8 cellular contexts compared by ENCODE assay signal in genomic region chr19:19361075-19361594, GRCh38. TPM values are rescaled to one million over a fixed set of nuclear protein-coding genes. Genes with fewer than 3 reads are reported as not detected.
DNase-seq lines count a peak whose midpoint lies in the region; ATAC-seq and TF ChIP-seq lines count a peak whose summit lies in the region.

No MANE protein-coding gene starts in this region.

- H3K27ac ChIP-seq in C4-2B (no peak overlapping the region), Karpas-422 (ENCODE audit: low read length) (0 out of 2 replicates have a peak overlapping the region, but pooled peaks have one; percentile 22), Peyer's patch (peak overlapping the region in 1 of 4 donors; percentile 39), neutrophil (peak overlapping the region; percentile 51), stomach (peak overlapping the region in 3 of 5 donors; percentile 33 to 64 (median 48))

- H3K4me1 ChIP-seq in Karpas-422 (ENCODE audit: low read length) (peaks cover 24% of the 10 kb centered on the region), Peyer's patch (peaks cover 0 to 16% (median 0%) of the 10 kb centered on the region in 4 donors), neutrophil (ENCODE audit: control insufficient read depth in 1 of 2, insufficient read depth in 1 of 2, low read depth in 1 of 2, low read length in 1 of 2) (peaks cover 17 to 19% of the 10 kb centered on the region in 2 experiments), stomach (peaks cover 3 to 28% (median 20%) of the 10 kb centered on the region in 4 donors)

- intact Hi-C loops in stomach (cut with DNase I; ENCODE audit: low total_unique reads), result no loop called here

- TF ChIP-seq CTCF in C4-2B (conservative IDR thresholded peaks at IDR 0.05) (peak; percentile 89), Peyer's patch (IDR thresholded peaks at IDR 0.05) (peak; percentile 79 to 87 (median 82)), neutrophil (IDR thresholded peaks at IDR 0.05) (peak; percentile 88), stomach (IDR thresholded peaks at IDR 0.05) (peak in 5 of 7 experiments; percentile 81 to 86 (median 83))

- H2AFZ ChIP-seq in Karpas-422 (ENCODE audit: low read length), result peak overlapping the region; percentile 88; the same call in 1 of the 2 replicates

- no peaks in the 10 kb centered on the region for H3K9me2 ChIP-seq in Karpas-422 (replicated peaks; ENCODE audit: insufficient read depth, low read length)

- H3K79me2 ChIP-seq in Karpas-422 (ENCODE audit: low read length), result no peaks in the 10 kb centered on the region

- peaks cover 0 to 3% of the 10 kb centered on the region in 2 donors for H3K36me3 Mint-ChIP-seq in activated T-cell treated with anti-CD3 and anti-CD28 coated beads, Interleukin-2, amount 50 U/mL, for 72 hours (ENCODE audit: insufficient read depth in 2 of 2)

- H3K27me3 ChIP-seq in Karpas-422 (ENCODE audit: low read length) (no peaks in the 10 kb centered on the region), Peyer's patch (no peaks in the 10 kb centered on the region), neutrophil (no peaks in the 10 kb centered on the region), stomach (no peaks in the 10 kb centered on the region)

- H3K4me1 Mint-ChIP-seq in activated T-cell treated with anti-CD3 and anti-CD28 coated beads, Interleukin-2, amount 50 U/mL, for 72 hours (ENCODE audit: low read depth), result peaks cover 26% of the 10 kb centered on the region

- no peaks in the 10 kb centered on the region for H3K9me3 ChIP-seq in Karpas-422 (ENCODE audit: low read length)
- H3K9me3 ChIP-seq in Peyer's patch, result no peaks in the 10 kb centered on the region
- H3K9me3 ChIP-seq in neutrophil, result no peaks in the 10 kb centered on the region
- H3K9me3 ChIP-seq in stomach, result no peaks in the 10 kb centered on the region

- H3K9me3 Mint-ChIP-seq in activated T-cell treated with anti-CD3 and anti-CD28 coated beads, Interleukin-2, amount 50 U/mL, for 72 hours, result no peaks in the 10 kb centered on the region

- ATAC-seq in GM19395 (IDR thresholded peaks at IDR 0.05; ENCODE audit: unreplicated experiment), result peak; percentile 71
- ATAC-seq in activated T-cell treated with anti-CD3 and anti-CD28 coated beads, Interleukin-2, amount 50 U/mL, for 72 hours (replicated peaks in 1 of 2), result peak; percentile 75 to 76

- DNase-seq in Karpas-422, result peak; percentile 91
- peak; percentile 75 to 90 (median 77) for DNase-seq in Peyer's patch
- peak; percentile 73 to 79 for DNase-seq in activated T-cell treated with anti-CD3 and anti-CD28 coated beads, Interleukin-2, amount 50 U/mL, for 72 hours
- peak; percentile 90 for DNase-seq in fibroblast of peridontal ligament (ENCODE audit: extremely low read depth)
- peak; percentile 82 for DNase-seq in stomach

- H3K4me3 ChIP-seq in Karpas-422 (ENCODE audit: low read length), result no peak overlapping the region; the same call in 1 of the 2 replicates
- H3K4me3 ChIP-seq in Peyer's patch, result no peak overlapping the region
- H3K4me3 ChIP-seq in neutrophil (ENCODE audit: low read depth in 1 of 2, low read length in 1 of 2), result no peak overlapping the region
- H3K4me3 ChIP-seq in stomach, result no peak overlapping the region

- H3K4me3 Mint-ChIP-seq in activated T-cell treated with anti-CD3 and anti-CD28 coated beads, Interleukin-2, amount 50 U/mL, for 72 hours, result peak overlapping the region; percentile 54 to 55

- peak overlapping the region; percentile 39 for H3K9ac ChIP-seq in Karpas-422 (ENCODE audit: low read length)

- no peak for TF ChIP-seq POLR2A in Peyer's patch (IDR thresholded peaks at IDR 0.05)
- TF ChIP-seq POLR2A in stomach (IDR thresholded peaks at IDR 0.05), result no peak

- WGBS in stomach, 5 donors, result 5 to 11% (median 8%) methylated on average over 14 of the region's 14 CpGs

- H3K36me3 ChIP-seq in Karpas-422 (ENCODE audit: insufficient read depth, low read length) (0 out of 2 replicates have a peak, but pooled peaks cover 5% of the 10 kb centered on the region), Peyer's patch (peaks cover 0 to 17% (median 0%) of the 10 kb centered on the region in 3 donors), neutrophil (peaks cover 30% of the 10 kb centered on the region), stomach (peaks cover 11 to 37% (median 32%) of the 10 kb centered on the region in 4 donors)

- peak overlapping the region; percentile 46 for H3K4me2 ChIP-seq in Karpas-422 (ENCODE audit: low read depth, low read length, poor library complexity, severe bottlenecking)

- no peaks in the 10 kb centered on the region for H4K20me1 ChIP-seq in Karpas-422 (ENCODE audit: insufficient read depth, low read depth, low read length)

- TF ChIP-seq EP300 in stomach (IDR thresholded peaks at IDR 0.05), result no peak

- no peaks in the 10 kb centered on the region for H3K27me3 Mint-ChIP-seq in activated T-cell treated with anti-CD3 and anti-CD28 coated beads, Interleukin-2, amount 50 U/mL, for 72 hours (ENCODE audit: low read depth)

- peak overlapping the region; percentile 46 for H3K27ac Mint-ChIP-seq in activated T-cell treated with anti-CD3 and anti-CD28 coated beads, Interleukin-2, amount 50 U/mL, for 72 hours

RNA-seq across cellular contexts. Expression of gene MAU2, which starts 40.5 kb away (rescaled TPM):
- total RNA-seq in Karpas-422 (2014; rRNA removed; shearing (Covaris generic); ENCODE audit: low replicate concordance), result 37.3 and 44.6 TPM in 2 replicates
- 100 to 1,000 TPM in 3 of 4 donors, 10 to 100 TPM in 1; 79.3 to 160 (median 130) TPM for total RNA-seq in Peyer's patch
- 10 to 100 TPM; 64.2 to 68.5 TPM for total RNA-seq in activated T-cell treated with anti-CD3 and anti-CD28 coated beads, Interleukin-2, amount 50 U/mL, for 72 hours
- total RNA-seq in stomach, result 100 to 1,000 TPM in 1 of 5 donors, 10 to 100 TPM in 4; 27.2 to 116 (median 49.2) TPM
- 10 to 100 TPM; 10.6 to 16.1 (median 11.3) TPM for polyA plus RNA-seq in stomach

RNA-seq across cellular contexts. Expression of gene SUGP1, which starts 40.8 kb away (rescaled TPM):
- total RNA-seq in Karpas-422 (2014; rRNA removed; shearing (Covaris generic); ENCODE audit: low replicate concordance), result 21.4 and 49.5 TPM in 2 replicates
- total RNA-seq in Peyer's patch, result 10 to 100 TPM; 49.5 to 58.6 (median 55.2) TPM
- total RNA-seq in activated T-cell treated with anti-CD3 and anti-CD28 coated beads, Interleukin-2, amount 50 U/mL, for 72 hours, result 10 to 100 TPM; 67.3 to 69.9 TPM
- 100 to 1,000 TPM in 1 of 5 donors, 10 to 100 TPM in 4; 13.0 to 129 (median 36.2) TPM for total RNA-seq in stomach
- polyA plus RNA-seq in stomach, result 10 to 100 TPM; 35.8 to 43.2 (median 37.1) TPM

RNA-seq across cellular contexts. Expression of gene GATAD2A, which starts 44.3 kb away (rescaled TPM):
- 38.4 and 63.4 TPM in 2 replicates for total RNA-seq in Karpas-422 (2014; rRNA removed; shearing (Covaris generic); ENCODE audit: low replicate concordance)
- total RNA-seq in Peyer's patch, result 10 to 100 TPM; 67.8 to 99.9 (median 79.8) TPM
- 100 to 1,000 TPM; 100 to 126 TPM for total RNA-seq in activated T-cell treated with anti-CD3 and anti-CD28 coated beads, Interleukin-2, amount 50 U/mL, for 72 hours
- 100 to 1,000 TPM in 1 of 5 donors, 10 to 100 TPM in 3, 1 to 10 TPM in 1; 9.3 to 119 (median 27.2) TPM for total RNA-seq in stomach
- polyA plus RNA-seq in stomach, result 10 to 100 TPM; 10.1 to 21.4 (median 17.9) TPM
